Comparison of ENCODE assay signal across 8 cellular contexts in genomic region chr7:131110294-131111080, GRCh38.
DNase-seq lines count a peak whose midpoint lies in the region; ATAC-seq and TF ChIP-seq lines count a peak whose summit lies in the region.

No MANE protein-coding gene starts in this region.

- H3K27ac ChIP-seq in right cardiac atrium (ENCODE audit: low read length): peak overlapping the region; percentile 98

- in situ Hi-C loops in HAP-1 (cut with MboI; ENCODE audit: low sequenced_read_pairs): no loop called here

- H3K9me3 Mint-ChIP-seq in activated T-helper 17 cell treated with anti-CD3 and anti-CD28 coated beads, Interleukin-2, amount 50 U/mL, for 72 hours: no peaks in the 10 kb centered on the region

- peaks cover 50% of the 10 kb centered on the region for H3K36me3 Mint-ChIP-seq in activated T-helper 17 cell treated with anti-CD3 and anti-CD28 coated beads, Interleukin-2, amount 50 U/mL, for 72 hours (ENCODE audit: low read depth)

- H3K9me3 ChIP-seq in HAP-1 (no peaks in the 10 kb centered on the region), right cardiac atrium (ENCODE audit: control insufficient read depth, low read length) (no peaks in the 10 kb centered on the region)

- H3K27me3 ChIP-seq in HAP-1 (ENCODE audit: low read depth) (no peaks in the 10 kb centered on the region), right cardiac atrium (ENCODE audit: control insufficient read depth, insufficient read depth) (no peaks in the 10 kb centered on the region)

- H3K27ac Mint-ChIP-seq in activated T-helper 17 cell treated with anti-CD3 and anti-CD28 coated beads, Interleukin-2, amount 50 U/mL, for 72 hours: peak overlapping the region; percentile 99

- peaks cover 14% of the 10 kb centered on the region for H3K4me1 Mint-ChIP-seq in activated T-helper 17 cell treated with anti-CD3 and anti-CD28 coated beads, Interleukin-2, amount 50 U/mL, for 72 hours

- WGBS in right cardiac atrium: 11% methylated on average over 12 of the region's 12 CpGs

- no peak for TF ChIP-seq CTCF in omental fat pad (IDR thresholded peaks at IDR 0.05)

- H3K36me3 ChIP-seq in HAP-1 (replicated peaks): no peaks in the 10 kb centered on the region

- H3K4me3 ChIP-seq in HAP-1 (peak overlapping the region; percentile 60), right cardiac atrium (ENCODE audit: low read length) (peak overlapping the region; percentile 63)

- ATAC-seq in activated T-helper 17 cell treated with anti-CD3 and anti-CD28 coated beads, Interleukin-2, amount 50 U/mL, for 72 hours (replicated peaks): no peak
- ATAC-seq in right cardiac atrium (peak in 1 of 2 donors; percentile 18), HG03432 (IDR thresholded peaks at IDR 0.05; ENCODE audit: unreplicated experiment) (no peak), omental fat pad (ENCODE audit: low FRiP score) (no peak)

- H3K27me3 Mint-ChIP-seq in activated T-helper 17 cell treated with anti-CD3 and anti-CD28 coated beads, Interleukin-2, amount 50 U/mL, for 72 hours: no peaks in the 10 kb centered on the region

- DNase-seq in Ammon's horn (ENCODE audit: low spot score): peak; percentile 50
- peak in 1 of 2 experiments; percentile 28 for DNase-seq in HAP-1 (ENCODE audit: low spot score in 2 of 2)
- DNase-seq in right cardiac atrium: peak; percentile 31 to 65 (median 49)
- peak; percentile 31 for DNase-seq in renal cortical epithelial cell (ENCODE audit: low read depth)
- DNase-seq in omental fat pad (ENCODE audit: low spot score): no peak
- no peak for DNase-seq in MV-4-11 (lab: John Stamatoyannopoulos, UW)

- H3K4me1 ChIP-seq in HAP-1 (peaks cover 29% of the 10 kb centered on the region), right cardiac atrium (ENCODE audit: control insufficient read depth, insufficient read depth, low read length) (no peaks in the 10 kb centered on the region)

- intact Hi-C loops in right cardiac atrium (cut with DNase I): loop anchor here in 2 of 4 donors (10.0 kb wide), 2 partner anchors 74 to 114 kb away; no protein-coding TSS in a partner anchor

- H3K4me3 Mint-ChIP-seq in activated T-helper 17 cell treated with anti-CD3 and anti-CD28 coated beads, Interleukin-2, amount 50 U/mL, for 72 hours: peak overlapping the region; percentile 96

Comparison
In these comparisons a context has a peak if more than half of its experiments do, and no peak if none do; other contexts are left out.
1. DNase-seq: peak in Ammon's horn (single experiment), right cardiac atrium (3 of 3) and renal cortical epithelial cell (single experiment); none in omental fat pad (single experiment) and MV-4-11 (single experiment).